8 cellular contexts compared by ENCODE assay signal in the genomic region with DNA sequence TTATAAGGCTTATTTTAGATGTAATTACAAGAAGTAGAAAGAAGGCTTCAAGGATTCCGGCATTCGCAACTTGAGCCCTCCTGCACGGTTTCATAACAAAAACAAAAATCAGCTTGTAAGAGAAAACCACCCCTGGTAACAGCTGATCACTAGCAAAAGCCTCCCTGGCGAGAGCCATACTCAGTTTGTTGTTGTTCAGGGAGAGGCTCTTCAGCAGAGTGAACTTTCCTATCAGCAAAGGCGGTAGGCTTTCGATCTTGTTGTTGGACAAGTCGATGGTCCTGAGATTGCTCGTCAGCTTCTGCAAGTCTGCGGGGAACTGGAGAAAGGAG. TPM values are rescaled to one million over a fixed set of nuclear protein-coding genes. Genes with fewer than 3 reads are reported as not detected.
A peak's percentile ranks its signal among the peaks of the same experiment; 100 is the strongest.
DNase-seq lines count a peak whose midpoint lies in the region; ATAC-seq and TF ChIP-seq lines count a peak whose summit lies in the region.

No MANE protein-coding gene starts in this region.

- H4K20me1 ChIP-seq in osteoblast (ENCODE audit: insufficient read depth, low read length), result peaks cover 3% of the 10 kb centered on the region

- H3K27ac Mint-ChIP-seq in T-helper 17 cell, result peak overlapping the region; percentile 99

- peaks cover 17% of the 10 kb centered on the region for H3K4me1 ChIP-seq in osteoblast (ENCODE audit: insufficient read depth, low read length)

- CTCF ChIA-PET in HEK293T (lab: Yijun Ruan, JAX), result no interaction called here

- H3K4me1 Mint-ChIP-seq in T-helper 17 cell, result peaks cover 37% of the 10 kb centered on the region

- peaks cover 22% of the 10 kb centered on the region for H3K36me3 ChIP-seq in osteoblast (ENCODE audit: insufficient read depth, low read length)

- no peaks in the 10 kb centered on the region for H3K27me3 ChIP-seq in osteoblast (ENCODE audit: insufficient read depth, low read length)

- H3K4me3 ChIP-seq in AG09309 (ENCODE audit: control insufficient read depth, low read depth, low read length) (peak overlapping the region; percentile 85), fibroblast of pulmonary artery (replicated peaks; ENCODE audit: low read depth, low read length) (peak overlapping the region; percentile 99), osteoblast (ENCODE audit: insufficient read depth, low read length) (peak overlapping the region; percentile 100)

- H3K27ac ChIP-seq in osteoblast (ENCODE audit: low read depth, low read length), result peak overlapping the region; percentile 86

- no peaks in the 10 kb centered on the region for H3K27me3 Mint-ChIP-seq in T-helper 17 cell

- H3K4me2 ChIP-seq in osteoblast (ENCODE audit: insufficient read depth, low read length), result peak overlapping the region; percentile 96

- POLR2A ChIA-PET in HEK293T (lab: Yijun Ruan, JAX), result interaction anchor here (0.5 to 2.0 kb wide), 11 partner anchors 9 to 275 kb away, joined by 3 to 13 read pairs (median 3); partner anchors contain the start of genes GANC, SNAP23, STARD9 and TMEM87A

- TF ChIP-seq CTCF in AG09309 (IDR thresholded peaks at IDR 0.05; ENCODE audit: control insufficient read depth, insufficient read depth, low read depth, low read length, missing control alignments) (no peak), fibroblast of pulmonary artery (IDR thresholded peaks at IDR 0.05; ENCODE audit: low read length, missing control alignments) (no peak), osteoblast (IDR thresholded peaks at IDR 0.05; ENCODE audit: extremely low read depth, low read depth, low read length) (no peak)

- H3K36me3 Mint-ChIP-seq in T-helper 17 cell (ENCODE audit: low read depth), result peaks cover 7% of the 10 kb centered on the region

- peak overlapping the region; percentile 100 for H2AFZ ChIP-seq in osteoblast (ENCODE audit: low read length)

- peaks cover 66% of the 10 kb centered on the region for H3K79me2 ChIP-seq in osteoblast (ENCODE audit: insufficient read depth, low read length)

- peak overlapping the region; percentile 98 for H3K4me3 Mint-ChIP-seq in T-helper 17 cell

- DNase-seq in AG09309 (ENCODE audit: low read depth) (no peak), T-helper 17 cell (peak in 1 of 3 donors; percentile 4), fibroblast of pulmonary artery (ENCODE audit: low read depth) (peak; percentile 45), osteoblast (ENCODE audit: insufficient read length, low spot score, missing footprints) (peak; percentile 75), HEK293T (ENCODE audit: extremely low spot score) (no peak)
- no peak for DNase-seq in stimulated activated CD4-positive, alpha-beta T cell treated with anti-CD3 and anti-CD28 coated beads, Interleukin-2, amount 100 ng/mL, for 24 hours

- peak; percentile 17 for ATAC-seq in GM21576 (IDR thresholded peaks at IDR 0.05; ENCODE audit: unreplicated experiment)
- ATAC-seq in T-helper 17 cell, result no peak
- no peak for ATAC-seq in HG03342 (IDR thresholded peaks at IDR 0.05; ENCODE audit: unreplicated experiment)

- no peaks in the 10 kb centered on the region for H3K9me3 ChIP-seq in T-helper 17 cell (ENCODE audit: control insufficient read depth, low read length, poor library complexity, severe bottlenecking)
- no peaks in the 10 kb centered on the region for H3K9me3 ChIP-seq in osteoblast (ENCODE audit: low read depth, low read length)

TF ChIP-seq in HEK293T, 16 proteins besides CTCF, POLR2A, EP300 and RAD21:
- TF ChIP-seq ZNF384 (IDR thresholded peaks at IDR 0.05), result no peak
- TF ChIP-seq HDGF (IDR thresholded peaks at IDR 0.05; ENCODE audit: borderline replicate concordance), result no peak
- TF ChIP-seq FOXM1 (IDR thresholded peaks at IDR 0.05; ENCODE audit: borderline replicate concordance), result no peak
- TF ChIP-seq FOXA1 (IDR thresholded peaks at IDR 0.05), result no peak
- TF ChIP-seq TARDBP (IDR thresholded peaks at IDR 0.05), result no peak
- no peak for TF ChIP-seq L3MBTL2 (conservative IDR thresholded peaks at IDR 0.05)
- no peak for TF ChIP-seq BHLHE40 (IDR thresholded peaks at IDR 0.05; ENCODE audit: borderline replicate concordance)
- TF ChIP-seq LEF1 (IDR thresholded peaks at IDR 0.05; ENCODE audit: borderline replicate concordance), result no peak
- no peak for TF ChIP-seq FOXK2 (IDR thresholded peaks at IDR 0.05)
- TF ChIP-seq, protein P1, sequence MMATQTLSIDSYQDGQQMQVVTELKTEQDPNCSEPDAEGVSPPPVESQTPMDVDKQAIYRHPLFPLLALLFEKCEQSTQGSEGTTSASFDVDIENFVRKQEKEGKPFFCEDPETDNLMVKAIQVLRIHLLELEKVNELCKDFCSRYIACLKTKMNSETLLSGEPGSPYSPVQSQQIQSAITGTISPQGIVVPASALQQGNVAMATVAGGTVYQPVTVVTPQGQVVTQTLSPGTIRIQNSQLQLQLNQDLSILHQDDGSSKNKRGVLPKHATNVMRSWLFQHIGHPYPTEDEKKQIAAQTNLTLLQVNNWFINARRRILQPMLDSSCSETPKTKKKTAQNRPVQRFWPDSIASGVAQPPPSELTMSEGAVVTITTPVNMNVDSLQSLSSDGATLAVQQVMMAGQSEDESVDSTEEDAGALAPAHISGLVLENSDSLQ (IDR thresholded peaks at IDR 0.05), result no peak
- TF ChIP-seq SUZ12 (IDR thresholded peaks at IDR 0.05), result no peak
- TF ChIP-seq CTBP1 (IDR thresholded peaks at IDR 0.05; ENCODE audit: borderline replicate concordance), result no peak
- no peak for TF ChIP-seq ELF4 (IDR thresholded peaks at IDR 0.05)
TF ChIP-seq in HEK293T: peak in this region for 0.

RNA-seq across cellular contexts. Expression of gene LRRC57, which starts 0.7 kb away (rescaled TPM):
- total RNA-seq in T-helper 17 cell, result 10 to 100 TPM; 23.8 to 28.0 TPM
- total RNA-seq in osteoblast, result 16.3 and 17.4 TPM in 2 replicates

RNA-seq across cellular contexts. Expression of gene HAUS2, which starts 0.7 kb away (rescaled TPM):
- 10 to 100 TPM; 18.5 to 22.2 TPM for total RNA-seq in T-helper 17 cell
- 18.5 and 20.6 TPM in 2 replicates for total RNA-seq in osteoblast

RNA-seq across cellular contexts. Expression of gene STARD9, which starts 27.5 kb away (rescaled TPM):
- total RNA-seq in T-helper 17 cell (1 to 10 TPM; 4.1 to 5.9 TPM), osteoblast (9.4 and 13.0 TPM in 2 replicates)

RNA-seq across cellular contexts. Expression of gene SNAP23, which starts 52.5 kb away (rescaled TPM):
- total RNA-seq in T-helper 17 cell (10 to 100 TPM; 52.6 to 80.7 TPM), osteoblast (81.4 and 87.5 TPM in 2 replicates)

RNA-seq across cellular contexts. Expression of gene ZNF106, which starts 57.0 kb away (rescaled TPM):
- total RNA-seq in T-helper 17 cell (10 to 100 TPM; 29.7 to 39.8 TPM), osteoblast (89.0 and 94.6 TPM in 2 replicates)

Comparison
In these comparisons a context has a peak if more than half of its experiments do, and no peak if none do; other contexts are left out.
1. DNase-seq: peak in fibroblast of pulmonary artery (single experiment) and osteoblast (single experiment); none in AG09309 (single experiment), HEK293T (single experiment) and stimulated activated CD4-positive, alpha-beta T cell treated with anti-CD3 and anti-CD28 coated beads, Interleukin-2, amount 100 ng/mL, for 24 hours (0 of 2).
2. Peak in every context shown above with its lines, with median percentiles within 50 percentile points of each other: H3K4me3 ChIP-seq.